In genomic region chr6:139159016-139159415, GRCh38 we compare ENCODE assay signal across 22 cellular contexts. TPM values are rescaled to one million over a fixed set of nuclear protein-coding genes. Genes with fewer than 3 reads are reported as not detected.
DNase-seq lines count a peak whose midpoint lies in the region; ATAC-seq and TF ChIP-seq lines count a peak whose summit lies in the region.
"Had no signal": no experiment of that assay in that cellular context is flagged by ENCODE, and none has a peak within 500 bp of the region (broad histone marks: within the 10 kb centered on the region; RNA-seq: fewer than 3 reads in every experiment).

No MANE protein-coding gene starts in this region.

- no peaks in the 10 kb centered on the region for H3K27me3 Mint-ChIP-seq in activated CD4-positive, alpha-beta T cell treated with anti-CD3 and anti-CD28 coated beads, Interleukin-2, amount 10 ng/mL, durations not matched to agents 7 days and 5 days

- no peaks in the 10 kb centered on the region for H3K9me3 ChIP-seq in adrenal gland (replicated peaks in 1 of 3)
- H3K9me3 ChIP-seq in neutrophil, result no peaks in the 10 kb centered on the region
- H3K9me3 ChIP-seq: colonic mucosa, psoas muscle, SK-N-SH, spleen, upper lobe of right lung had no signal

- peaks cover 54% of the 10 kb centered on the region for H3K36me3 Mint-ChIP-seq in activated CD4-positive, alpha-beta T cell treated with anti-CD3 and anti-CD28 coated beads, Interleukin-2, amount 10 ng/mL, durations not matched to agents 7 days and 5 days (ENCODE audit: low read depth)

- POLR2A ChIA-PET in activated CD4-positive, alpha-beta T cell treated with anti-CD3 and anti-CD28 coated beads, Interleukin-2, amount 10 ng/mL, durations not matched to agents 7 days and 5 days (lab: Charles Lee), result no interaction called here

- DNase-seq in activated CD4-positive, alpha-beta T cell treated with anti-CD3 and anti-CD28 coated beads, Interleukin-2, amount 10 ng/mL, durations not matched to agents 7 days and 5 days, result no peak
- DNase-seq in activated CD4-positive, alpha-beta T cell treated with anti-CD3 and anti-CD28 coated beads, Interleukin-2, amount 50 U/mL, for 1 hour, result no peak
- DNase-seq in ELR (ENCODE audit: low read depth) (peak; percentile 37), adrenal gland (peak in 4 of 7 donors; percentile 19 to 61 (median 31)), NCI-H2029 treated with DMSO at 0.1 percent for 48 hours (lab: John Stamatoyannopoulos, UW) (no peak), DMS79 treated with DMSO at 0.1 percent for 48 hours (lab: John Stamatoyannopoulos, UW) (no peak)
- DNase-seq: C1 segment of cervical spinal cord; colonic mucosa; DMS 273 treated with DMSO at 0.1 percent for 48 hours; endodermal cell; left ventricle myocardium superior; NCI-H2171 treated with DMSO at 0.1 percent for 48 hours; NCI-H526; psoas muscle; SK-N-SH; spleen; stimulated activated CD4-positive, alpha-beta T cell treated with anti-CD3 and anti-CD28 coated beads, Interleukin-4, amount 100 ng/mL, for 24 hours; T-helper 9 cell; upper lobe of right lung had no signal

- H3K36me3 ChIP-seq in adrenal gland (replicated peaks in 1 of 2) (no peaks in the 10 kb centered on the region), neutrophil (peaks cover 6% of the 10 kb centered on the region)
- H3K36me3 ChIP-seq: colonic mucosa, upper lobe of right lung had no signal

- H3K4me1 Mint-ChIP-seq in activated CD4-positive, alpha-beta T cell treated with anti-CD3 and anti-CD28 coated beads, Interleukin-2, amount 10 ng/mL, durations not matched to agents 7 days and 5 days, result peaks cover 88% of the 10 kb centered on the region

- no peak for ATAC-seq in GM21529 (IDR thresholded peaks at IDR 0.05; ENCODE audit: unreplicated experiment)
- ATAC-seq: GM12878, left ventricle myocardium superior, upper lobe of right lung had no signal

- no peaks in the 10 kb centered on the region for H3K27me3 ChIP-seq in adrenal gland
- H3K27me3 ChIP-seq in neutrophil, result no peaks in the 10 kb centered on the region
- H3K27me3 ChIP-seq: colonic mucosa, spleen, upper lobe of right lung had no signal

- WGBS in adrenal gland, 4 donors, result 84 to 91% (median 87%) methylated on average over 4 of the region's 4 CpGs

- peak overlapping the region; percentile 95 for H3K27ac Mint-ChIP-seq in activated CD4-positive, alpha-beta T cell treated with anti-CD3 and anti-CD28 coated beads, Interleukin-2, amount 10 ng/mL, durations not matched to agents 7 days and 5 days
- H3K27ac Mint-ChIP-seq: endodermal cell had no signal

- H3K9me3 Mint-ChIP-seq in activated CD4-positive, alpha-beta T cell treated with anti-CD3 and anti-CD28 coated beads, Interleukin-2, amount 10 ng/mL, durations not matched to agents 7 days and 5 days, result no peaks in the 10 kb centered on the region
- H3K9me3 Mint-ChIP-seq: endodermal cell had no signal

- TF ChIP-seq POLR2A in adrenal gland (IDR thresholded peaks at IDR 0.05), result no peak

- no peak for TF ChIP-seq CTCF in adrenal gland (IDR thresholded peaks at IDR 0.05)
- TF ChIP-seq CTCF in neutrophil (IDR thresholded peaks at IDR 0.05), result no peak

- CTCF ChIA-PET in activated CD4-positive, alpha-beta T cell treated with anti-CD3 and anti-CD28 coated beads, Interleukin-2, amount 10 ng/mL, durations not matched to agents 7 days and 5 days (lab: Charles Lee), result interaction anchor here (0.8 to 1.1 kb wide), 3 partner anchors 14 to 132 kb away, joined by 3 to 4 read pairs (median 3); no protein-coding TSS in a partner anchor

- no peak overlapping the region for H3K27ac ChIP-seq in adrenal gland
- peak overlapping the region; percentile 26 for H3K27ac ChIP-seq in neutrophil
- H3K27ac ChIP-seq: colonic mucosa, psoas muscle, upper lobe of right lung had no signal

- intact Hi-C loops in adrenal gland (cut with DNase I), result no loop called here

- H3K4me3 Mint-ChIP-seq in activated CD4-positive, alpha-beta T cell treated with anti-CD3 and anti-CD28 coated beads, Interleukin-2, amount 10 ng/mL, durations not matched to agents 7 days and 5 days, result no peak overlapping the region
- H3K4me3 Mint-ChIP-seq: endodermal cell had no signal

- H3K4me1 ChIP-seq in adrenal gland (replicated peaks in 1 of 2) (peaks cover 3 to 25% of the 10 kb centered on the region in 2 donors), neutrophil (ENCODE audit: control insufficient read depth in 1 of 2, insufficient read depth in 1 of 2, low read depth in 1 of 2, low read length in 1 of 2) (no peaks in the 10 kb centered on the region)

- H3K4me3 ChIP-seq in adrenal gland (no peak overlapping the region), neutrophil (ENCODE audit: low read depth in 1 of 2, low read length in 1 of 2) (no peak overlapping the region)
- H3K4me3 ChIP-seq: colonic mucosa, GM12878, psoas muscle, spleen, upper lobe of right lung had no signal

RNA-seq across cellular contexts. Expression of gene HECA, which starts 24.1 kb away (rescaled TPM):
- 10 to 100 TPM; 59.2 to 60.1 TPM for total RNA-seq in activated CD4-positive, alpha-beta T cell treated with anti-CD3 and anti-CD28 coated beads, Interleukin-2, amount 10 ng/mL, durations not matched to agents 7 days and 5 days
- 10 to 100 TPM; 13.6 to 30.0 (median 24.7) TPM for total RNA-seq in adrenal gland
- 10 to 100 TPM in 1 of 3 donors, 1 to 10 TPM in 2; 6.5 to 10.0 (median 7.5) TPM for polyA plus RNA-seq in adrenal gland

Comparison
In these comparisons a context has a peak if more than half of its experiments do, and no peak if none do; other contexts are left out.
1. DNase-seq: peak in ELR (single experiment) and adrenal gland (4 of 7); none in activated CD4-positive, alpha-beta T cell treated with anti-CD3 and anti-CD28 coated beads, Interleukin-2, amount 10 ng/mL, durations not matched to agents 7 days and 5 days (single experiment), activated CD4-positive, alpha-beta T cell treated with anti-CD3 and anti-CD28 coated beads, Interleukin-2, amount 50 U/mL, for 1 hour (single experiment), NCI-H2029 treated with DMSO at 0.1 percent for 48 hours (single experiment) and DMS79 treated with DMSO at 0.1 percent for 48 hours (single experiment).